19 cellular contexts compared by ENCODE assay signal in the genomic region with DNA sequence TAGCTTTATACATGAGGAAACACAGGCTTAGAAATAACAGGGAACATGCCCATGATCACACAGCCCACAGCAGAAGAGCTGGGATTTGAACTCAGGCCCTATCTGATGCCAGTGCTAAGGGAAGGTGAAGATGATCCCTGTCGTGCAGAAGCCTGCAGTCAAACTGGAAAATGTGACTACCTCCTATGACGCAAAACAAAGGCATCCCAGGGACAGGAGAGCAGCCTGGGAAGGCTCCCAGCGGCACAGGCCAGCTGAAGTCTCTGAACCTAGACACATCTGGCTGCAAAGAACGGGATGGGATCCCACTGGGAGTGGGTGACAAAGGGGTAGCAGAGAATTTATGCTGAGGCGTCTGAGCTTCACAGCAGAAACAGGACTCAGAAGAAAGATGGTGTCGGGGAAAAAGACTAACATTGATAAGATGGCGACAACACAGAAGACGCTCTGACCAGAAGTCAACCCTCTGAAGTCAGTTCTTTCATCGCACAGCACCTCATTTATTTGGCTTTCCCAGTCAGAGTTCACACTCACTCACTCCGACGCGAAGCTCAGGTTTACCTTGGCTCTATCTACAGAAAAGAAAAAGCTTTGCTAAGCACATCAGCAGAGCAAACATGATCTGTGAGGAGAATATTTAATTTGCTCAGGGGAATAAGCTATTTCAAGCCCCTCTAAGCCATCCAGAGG.
DNase-seq lines count a peak whose midpoint lies in the region; ATAC-seq and TF ChIP-seq lines count a peak whose summit lies in the region.
"Had no signal": no experiment of that assay in that cellular context is flagged by ENCODE, and none has a peak within 500 bp of the region (broad histone marks: within the 10 kb centered on the region; RNA-seq: fewer than 3 reads in every experiment).

No MANE protein-coding gene starts in this region.

- H3K9ac ChIP-seq in H9 (ENCODE audit: extremely low read depth, insufficient read length, low read length) = no peak overlapping the region

- no peak overlapping the region for H4K5ac ChIP-seq in H9 (ENCODE audit: insufficient read length, low read depth, low read length)

- no peak overlapping the region for H2BK12ac ChIP-seq in H9 (ENCODE audit: insufficient read length, low read depth, low read length)

- peak; percentile 91 for ATAC-seq in left lobe of liver
- no peak for ATAC-seq in HG03159 (IDR thresholded peaks at IDR 0.05; ENCODE audit: unreplicated experiment)

- H3K4me3 Mint-ChIP-seq in H9 = no peak overlapping the region
- H3K4me3 Mint-ChIP-seq: CD4-positive, CD25-positive, alpha-beta regulatory T cell; CD8-positive, alpha-beta memory T cell; IgD-negative memory B cell had no signal

- no peak overlapping the region for H2AFZ ChIP-seq in H9 (ENCODE audit: low read length)

- no peak overlapping the region for H4K8ac ChIP-seq in H9 (replicated peaks; ENCODE audit: insufficient read length, low read depth, low read length)

- H3K36me3 Mint-ChIP-seq in H9 (ENCODE audit: insufficient read depth in 1 of 3, low read depth in 3 of 3) = no peaks in the 10 kb centered on the region
- H3K36me3 Mint-ChIP-seq: CD4-positive, CD25-positive, alpha-beta regulatory T cell; CD8-positive, alpha-beta memory T cell; IgD-negative memory B cell had no signal

- no peak overlapping the region for H4K91ac ChIP-seq in H9 (ENCODE audit: insufficient read length, low read depth, low read length)

- H3T11ph ChIP-seq in H9 (ENCODE audit: low read length) = no peak overlapping the region

- H3K27me3 Mint-ChIP-seq in H9 (ENCODE audit: low read depth) = no peaks in the 10 kb centered on the region

- no peak overlapping the region; the same call in 1 of the 2 replicates for H3K14ac ChIP-seq in H9 (ENCODE audit: insufficient read depth, low read length)

- no peaks in the 10 kb centered on the region for H3K9me3 Mint-ChIP-seq in H9
- H3K9me3 Mint-ChIP-seq: CD4-positive, CD25-positive, alpha-beta regulatory T cell; CD8-positive, alpha-beta memory T cell had no signal

- no peaks in the 10 kb centered on the region for H3K23me2 ChIP-seq in H9 (ENCODE audit: insufficient read length, low read depth, low read length, poor library complexity, severe bottlenecking)

- no peak overlapping the region for H2BK15ac ChIP-seq in H9 (ENCODE audit: low read depth, low read length)

- H3K23ac ChIP-seq in H9 (ENCODE audit: insufficient read length, low read depth, low read length) = no peak overlapping the region

- H3K18ac ChIP-seq in H9 (ENCODE audit: insufficient read length, low read depth, low read length) = no peak overlapping the region

- H2AK5ac ChIP-seq in H9 (ENCODE audit: insufficient read length, low read length) = no peak overlapping the region

- WGBS in H9 (ENCODE audit: extremely low coverage, insufficient read length, low lambda C conversion rate) = no CpG with 5 or more reads among the region's 12 CpGs

- no peak overlapping the region for H2BK120ac ChIP-seq in H9 (ENCODE audit: low read depth, low read length, poor library complexity, severe bottlenecking)

- H2BK20ac ChIP-seq in H9 (ENCODE audit: low read depth, low read length, poor library complexity, severe bottlenecking) = no peak overlapping the region

- no peak overlapping the region for H3K27ac ChIP-seq in H9 (ENCODE audit: insufficient read length, low read depth, low read length)
- H3K27ac ChIP-seq: HL-60 had no signal

- no peak overlapping the region for H3K4me2 ChIP-seq in H9 (ENCODE audit: insufficient read depth, insufficient read length, low read length)

- TF ChIP-seq CTCF in H9 (conservative IDR thresholded peaks at IDR 0.05) (no peak), choroid plexus epithelial cell (conservative IDR thresholded peaks at IDR 0.05; ENCODE audit: low read depth, low read length) (no peak)

- no peak overlapping the region for H3K4ac ChIP-seq in H9 (ENCODE audit: low read depth, low read length)

- H3K4me1 ChIP-seq in H9 (ENCODE audit: insufficient read depth, low read length) = no peaks in the 10 kb centered on the region

- H3K79me2 ChIP-seq in H9 (ENCODE audit: insufficient read depth, low read length) = no peaks in the 10 kb centered on the region

- H3K4me1 Mint-ChIP-seq in H9 = peaks cover 0 to 3% of the 10 kb centered on the region in 2 experiments; a peak in 1 of 4 replicates
- H3K4me1 Mint-ChIP-seq: CD8-positive, alpha-beta memory T cell; IgD-negative memory B cell had no signal

- no peak overlapping the region for H3K56ac ChIP-seq in H9 (ENCODE audit: insufficient read length, low read depth, low read length)

- H3K4me3 ChIP-seq in choroid plexus epithelial cell (ENCODE audit: low read depth, low read length) = no peak overlapping the region

- H3K27me3 ChIP-seq in H9 (ENCODE audit: insufficient read depth, low read length) = no peaks in the 10 kb centered on the region
- H3K27me3 ChIP-seq: BE2C had no signal

- no peaks in the 10 kb centered on the region for H3K9me3 ChIP-seq in H9 (ENCODE audit: control insufficient read depth, low read depth, low read length)
- H3K9me3 ChIP-seq: BE2C had no signal

- H2BK5ac ChIP-seq in H9 (ENCODE audit: insufficient read length, low read length) = no peak overlapping the region

- H3K27ac Mint-ChIP-seq in H9 = peak overlapping the region in 2 of 3 experiments; percentile 12 to 53; a peak in 1 of 7 replicates
- H3K27ac Mint-ChIP-seq: CD4-positive, CD25-positive, alpha-beta regulatory T cell; IgD-negative memory B cell had no signal

- no peaks in the 10 kb centered on the region for H3K79me1 ChIP-seq in H9 (ENCODE audit: insufficient read depth, low read depth, low read length, poor library complexity, severe bottlenecking)

- peak; percentile 30 for DNase-seq in AG08396 (ENCODE audit: low spot score)
- no peak for DNase-seq in H9
- peak; percentile 50 for DNase-seq in choroid plexus epithelial cell (ENCODE audit: low read depth)
- DNase-seq in left lobe of liver (ENCODE audit: low spot score) = no peak
- no peak for DNase-seq in NCI-H1417 treated with DMSO at 0.1 percent for 48 hours (lab: John Stamatoyannopoulos, UW)
- no peak for DNase-seq in NCI-H2081 treated with DMSO at 0.1 percent for 48 hours (lab: John Stamatoyannopoulos, UW)
- DNase-seq in DMS79 (lab: John Stamatoyannopoulos, UW) = no peak
- DNase-seq: BE2C; CD4-positive, CD25-positive, alpha-beta regulatory T cell; CD8-positive, alpha-beta memory T cell; COR-L47; DMS53; GDM1; GOT3; H7; KBM-7 had no signal

- no peaks in the 10 kb centered on the region for H4K20me1 ChIP-seq in H9 (ENCODE audit: control insufficient read depth, insufficient read depth, insufficient read length)

Comparison
In these comparisons a context has a peak if more than half of its experiments do, and no peak if none do; other contexts are left out.
1. DNase-seq: peak in AG08396 (single experiment) and choroid plexus epithelial cell (single experiment); none in H9 (single experiment), left lobe of liver (single experiment), NCI-H1417 treated with DMSO at 0.1 percent for 48 hours (single experiment), NCI-H2081 treated with DMSO at 0.1 percent for 48 hours (single experiment) and DMS79 (single experiment).